29 cellular contexts compared by ENCODE assay signal in the genomic region with DNA sequence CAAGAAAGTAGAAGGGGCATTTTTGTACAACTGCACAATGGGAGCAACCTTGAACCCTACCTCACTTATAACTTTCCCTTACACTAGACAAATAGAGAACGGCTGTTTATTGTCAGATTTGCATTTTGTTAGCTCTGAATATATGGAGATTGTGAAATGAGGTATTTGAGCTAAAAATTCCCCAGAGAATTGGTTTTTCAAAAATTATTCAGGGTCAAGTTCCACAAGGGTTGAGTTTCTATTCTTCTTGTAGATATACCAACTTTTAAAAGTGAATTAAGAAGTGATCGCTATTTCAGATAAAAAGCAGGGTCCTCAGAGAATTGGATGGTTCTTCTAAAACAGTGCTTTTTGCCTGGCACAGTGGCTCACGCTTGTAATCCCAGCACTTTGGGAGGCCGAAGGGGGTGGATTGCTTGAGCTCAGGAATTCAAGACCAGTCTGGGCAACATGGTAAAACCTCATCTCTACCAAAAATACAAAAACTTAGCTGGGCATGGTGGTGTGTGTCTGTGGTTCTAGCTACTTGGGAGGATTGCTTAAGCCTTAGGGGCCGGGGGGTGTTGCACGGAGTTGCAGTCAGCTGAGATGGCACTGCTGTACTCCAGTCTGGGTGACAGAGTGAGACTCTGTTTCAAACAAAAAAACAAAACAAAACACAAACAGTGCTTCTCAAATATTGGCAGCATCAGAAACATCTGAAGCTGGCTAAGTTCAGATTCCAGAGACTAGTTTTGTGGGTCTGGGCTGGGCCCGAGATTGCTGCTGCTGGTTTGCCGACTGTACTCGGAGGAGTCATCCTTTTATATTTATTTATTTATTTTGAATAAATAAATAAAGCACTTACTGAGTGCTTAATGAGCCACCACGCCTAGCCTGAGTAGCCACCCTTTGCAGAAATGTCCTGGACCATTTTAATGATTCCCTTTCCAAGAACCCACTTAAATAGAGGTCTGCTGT. TPM values are rescaled to one million over a fixed set of nuclear protein-coding genes. Genes with fewer than 3 reads are reported as not detected.
DNase-seq lines count a peak whose midpoint lies in the region; ATAC-seq and TF ChIP-seq lines count a peak whose summit lies in the region.
"Had no signal": no experiment of that assay in that cellular context is flagged by ENCODE, and none has a peak within 500 bp of the region (broad histone marks: within the 10 kb centered on the region; RNA-seq: fewer than 3 reads in every experiment).

No MANE protein-coding gene starts in this region.

- TF ChIP-seq CTCF in CD14-positive monocyte (IDR thresholded peaks at IDR 0.05) = no peak
- TF ChIP-seq CTCF in OCI-LY7 (conservative IDR thresholded peaks at IDR 0.05; ENCODE audit: low read length) = no peak
- TF ChIP-seq CTCF in left lung (IDR thresholded peaks at IDR 0.05) = no peak
- no peak for TF ChIP-seq CTCF in smooth muscle cell (IDR thresholded peaks at IDR 0.05; ENCODE audit: borderline replicate concordance, insufficient read depth, poor library complexity, severe bottlenecking)
- no peak for TF ChIP-seq CTCF in GM23338 (conservative IDR thresholded peaks at IDR 0.05; ENCODE audit: low read depth in 2 of 2)

- no peaks in the 10 kb centered on the region for H3K27me3 Mint-ChIP-seq in CD14-positive monocyte (ENCODE audit: low read depth in 3 of 3)
- H3K27me3 Mint-ChIP-seq in GM23338 (ENCODE audit: insufficient read depth, low read depth, poor library complexity) = peaks cover 20% of the 10 kb centered on the region
- H3K27me3 Mint-ChIP-seq: activated T-helper 17 cell treated with anti-CD3 and anti-CD28 coated beads, Interleukin-2, amount 50 U/mL, for 72 hours; CD4-positive, alpha-beta memory T cell had no signal

- TSS peak; percentile 40 for BruUV-seq in OCI-LY7 (replicated peaks; lab: Mats Ljungman, UMichigan)

- in situ Hi-C loops in ACHN (cut with HindIII; ENCODE audit: low pct_ligation_motif_present, low pct_unique_long_range_greater_than_20kb, low sequenced_read_pairs) = no loop called here

- no peak overlapping the region for H3K4me3 Mint-ChIP-seq in CD14-positive monocyte
- no peak overlapping the region for H3K4me3 Mint-ChIP-seq in GM23338
- H3K4me3 Mint-ChIP-seq: activated T-helper 17 cell treated with anti-CD3 and anti-CD28 coated beads, Interleukin-2, amount 50 U/mL, for 72 hours; CD4-positive, alpha-beta memory T cell; immature natural killer cell; neural crest cell had no signal

- H3K9me3 Mint-ChIP-seq in CD14-positive monocyte (peaks cover 0 to 3% (median 0%) of the 10 kb centered on the region in 7 donors), GM23338 (no peaks in the 10 kb centered on the region)
- H3K9me3 Mint-ChIP-seq: activated naive CD4-positive, alpha-beta T cell treated with anti-CD3 and anti-CD28 coated beads, Interleukin-2, amount 50 U/mL, for 72 hours; activated T-helper 17 cell treated with anti-CD3 and anti-CD28 coated beads, Interleukin-2, amount 50 U/mL, for 72 hours; CD4-positive, alpha-beta memory T cell; immature natural killer cell; neural crest cell had no signal

- peaks cover 75 to 91% of the 10 kb centered on the region in 2 donors for H3K36me3 Mint-ChIP-seq in CD14-positive monocyte
- H3K36me3 Mint-ChIP-seq in GM23338 (ENCODE audit: low read depth) = no peaks in the 10 kb centered on the region
- H3K36me3 Mint-ChIP-seq: activated naive CD4-positive, alpha-beta T cell treated with anti-CD3 and anti-CD28 coated beads, Interleukin-2, amount 50 U/mL, for 72 hours; CD4-positive, alpha-beta memory T cell had no signal

- CTCF ChIA-PET in OCI-LY7 (lab: Charles Lee; ENCODE audit: unreplicated experiment) = no interaction called here

- peak overlapping the region; percentile 18 for H3K9ac ChIP-seq in smooth muscle cell (ENCODE audit: low read depth)

- H3K9me2 ChIP-seq in OCI-LY7 (ENCODE audit: insufficient read depth, low read length) (no peaks in the 10 kb centered on the region), GM23338 (ENCODE audit: insufficient read depth) (no peaks in the 10 kb centered on the region)

- H3K79me2 ChIP-seq in OCI-LY7 (ENCODE audit: insufficient read depth, low read depth, low read length) = no peaks in the 10 kb centered on the region
- no peaks in the 10 kb centered on the region for H3K79me2 ChIP-seq in smooth muscle cell (ENCODE audit: low read depth)
- no peaks in the 10 kb centered on the region for H3K79me2 ChIP-seq in GM23338 (replicated peaks; ENCODE audit: insufficient read depth)
- H3K79me2 ChIP-seq: hepatocyte had no signal

- H3K4me1 ChIP-seq in OCI-LY7 (ENCODE audit: insufficient read depth, low read length, poor library complexity, severe bottlenecking) = peaks cover 9% of the 10 kb centered on the region
- H3K4me1 ChIP-seq in left lung = peaks cover 19 to 97% of the 10 kb centered on the region in 2 donors
- peaks cover 17% of the 10 kb centered on the region for H3K4me1 ChIP-seq in smooth muscle cell (ENCODE audit: low read depth)
- no peaks in the 10 kb centered on the region; the same call in 1 of the 2 replicates for H3K4me1 ChIP-seq in GM23338 (ENCODE audit: insufficient read depth)
- H3K4me1 ChIP-seq: prostate gland had no signal

- no peak for ATAC-seq in left lung
- no peak for ATAC-seq in GM23338
- ATAC-seq: activated naive CD4-positive, alpha-beta T cell treated with anti-CD3 and anti-CD28 coated beads, Interleukin-2, amount 50 U/mL, for 72 hours; activated T-helper 17 cell treated with anti-CD3 and anti-CD28 coated beads, Interleukin-2, amount 50 U/mL, for 72 hours; HCT116; left lobe of liver; mucosa of descending colon had no signal

- H3K27ac Mint-ChIP-seq in CD14-positive monocyte (peak overlapping the region; percentile 47 to 94 (median 80)), GM23338 (no peak overlapping the region)
- H3K27ac Mint-ChIP-seq: activated T-helper 17 cell treated with anti-CD3 and anti-CD28 coated beads, Interleukin-2, amount 50 U/mL, for 72 hours; CD4-positive, alpha-beta memory T cell had no signal

- POLR2A ChIA-PET in OCI-LY7 (lab: Charles Lee) = no interaction called here

- H3F3A ChIP-seq in smooth muscle cell (ENCODE audit: low read depth) (no peaks in the 10 kb centered on the region), GM23338 (replicated peaks; ENCODE audit: low read depth) (no peaks in the 10 kb centered on the region)

- H3K4me3 ChIP-seq in OCI-LY7 (ENCODE audit: low read depth, low read length, poor library complexity, severe bottlenecking) (no peak overlapping the region), left lung (no peak overlapping the region), smooth muscle cell (no peak overlapping the region), GM23338 (no peak overlapping the region)
- H3K4me3 ChIP-seq: hepatocyte, mucosa of descending colon, prostate gland had no signal

- H2AFZ ChIP-seq in OCI-LY7 (ENCODE audit: low read length) (no peak overlapping the region), smooth muscle cell (ENCODE audit: low read depth) (no peak overlapping the region), GM23338 (no peak overlapping the region)
- H2AFZ ChIP-seq: hepatocyte had no signal

- WGBS in smooth muscle cell (ENCODE audit: low lambda C conversion rate) = 63% methylated on average over 10 of the region's 10 CpGs

- H3K4me1 Mint-ChIP-seq in CD14-positive monocyte = peaks cover 90% of the 10 kb centered on the region
- peaks cover 20% of the 10 kb centered on the region for H3K4me1 Mint-ChIP-seq in GM23338
- H3K4me1 Mint-ChIP-seq: immature natural killer cell had no signal

- H3K36me3 ChIP-seq in OCI-LY7 (ENCODE audit: insufficient read depth, low read length) = peaks cover 13% of the 10 kb centered on the region
- H3K36me3 ChIP-seq in left lung = peaks cover 0 to 43% of the 10 kb centered on the region in 2 donors
- no peaks in the 10 kb centered on the region for H3K36me3 ChIP-seq in smooth muscle cell (ENCODE audit: low read depth)
- no peaks in the 10 kb centered on the region for H3K36me3 ChIP-seq in GM23338 (ENCODE audit: insufficient read depth)
- H3K36me3 ChIP-seq: prostate gland had no signal

- H3K9me3 ChIP-seq in OCI-LY7 (ENCODE audit: low read length) = no peaks in the 10 kb centered on the region
- H3K9me3 ChIP-seq in left lung = no peaks in the 10 kb centered on the region
- H3K9me3 ChIP-seq in smooth muscle cell (replicated peaks; ENCODE audit: low read depth) = no peaks in the 10 kb centered on the region
- H3K9me3 ChIP-seq: mucosa of descending colon, prostate gland had no signal

- H3K4me2 ChIP-seq in OCI-LY7 (ENCODE audit: low read length) (no peak overlapping the region), smooth muscle cell (peak overlapping the region; percentile 49), GM23338 (no peak overlapping the region)
- H3K4me2 ChIP-seq: hepatocyte had no signal

- H3K27ac ChIP-seq in OCI-LY7 (ENCODE audit: low read depth, low read length, poor library complexity, severe bottlenecking) = no peak overlapping the region
- H3K27ac ChIP-seq in left lung = peak overlapping the region; percentile 33 to 91
- peak overlapping the region; percentile 55 for H3K27ac ChIP-seq in smooth muscle cell (ENCODE audit: low read depth)
- H3K27ac ChIP-seq in GM23338 (ENCODE audit: low read depth) = no peak overlapping the region
- H3K27ac ChIP-seq: epithelial cell of prostate, hepatocyte, prostate gland had no signal

- DNase-seq in CD14-positive monocyte (ENCODE audit: low spot score) (no peak), OCI-LY7 (ENCODE audit: low spot score) (no peak), left lung (peak in 1 of 2 donors; percentile 20), smooth muscle cell (lab: John Stamatoyannopoulos, UW; ENCODE audit: unreplicated experiment) (no peak), GM23338 (ENCODE audit: low spot score) (no peak), NCI-H1092 (lab: John Stamatoyannopoulos, UW) (no peak), ACHN (no peak), posterior vena cava (ENCODE audit: low spot score) (no peak)
- DNase-seq: activated CD4-positive, alpha-beta T cell treated with anti-CD3 and anti-CD28 coated beads, Interleukin-2, amount 50 U/mL, for 48 hours; activated CD4-positive, CD25-positive, alpha-beta regulatory T cell; CD4-positive, alpha-beta memory T cell; DMS 273 treated with DMSO at 0.1 percent for 48 hours; foreskin melanocyte; immature natural killer cell; mucosa of descending colon; NCI-H1105 treated with DMSO at 0.1 percent for 48 hours; NCI-H2029 treated with DMSO at 0.1 percent for 48 hours; NCI-H226; NCI-H748 treated with DMSO at 0.1 percent for 48 hours; stimulated activated CD4-positive, alpha-beta T cell treated with anti-CD3 and anti-CD28 coated beads, Interleukin-1b, Interleukin-23, amount 100 ng/mL, for 48 hours; SW 1271 had no signal

- H4K20me1 ChIP-seq in OCI-LY7 (ENCODE audit: insufficient read depth, low read length) (no peaks in the 10 kb centered on the region), smooth muscle cell (ENCODE audit: low read depth) (no peaks in the 10 kb centered on the region), GM23338 (replicated peaks; ENCODE audit: insufficient read depth) (no peaks in the 10 kb centered on the region)

- no peaks in the 10 kb centered on the region for H3K27me3 ChIP-seq in left lung
- H3K27me3 ChIP-seq in smooth muscle cell (ENCODE audit: low read depth) = no peaks in the 10 kb centered on the region
- 0 out of 2 replicates have a peak, but pooled peaks cover 5% of the 10 kb centered on the region for H3K27me3 ChIP-seq in GM23338 (ENCODE audit: insufficient read depth)
- H3K27me3 ChIP-seq: hepatocyte had no signal

- intact Hi-C loops in CD14-positive monocyte (cut with micrococcal nuclease) = no loop called here
- intact Hi-C loops in OCI-LY7 (cut with micrococcal nuclease; ENCODE audit: unreplicated experiment) = no loop called here
- intact Hi-C loops in left lung (cut with DNase I) = no loop called here
- intact Hi-C loops in posterior vena cava (cut with DNase I) = no loop called here

RNA-seq across cellular contexts. Expression of gene PECAM1, which starts 50.9 kb away (rescaled TPM):
- polyA plus RNA-seq in CD14-positive monocyte (100 to 1,000 TPM; 205 to 342 TPM), smooth muscle cell (not detected in 2 replicates), GM23338 (2016; fragmentation: Nextera tagmentation; extraction: Ambion mirVana) (not detected in 2 replicates)
- total RNA-seq in OCI-LY7 (2014; rRNA removed; shearing (Covaris generic)) = 14.1 and 16.6 TPM in 2 replicates
- total RNA-seq in OCI-LY7 (2022) (25.8 and 28.4 TPM in 2 replicates), left lung (100 to 1,000 TPM; 308 to 476 TPM), smooth muscle cell (not detected in 2 replicates), posterior vena cava (100 to 1,000 TPM; 289 to 316 TPM)
- total RNA-seq in GM23338 (2014; rRNA removed; shearing (Covaris generic)) = 0.04 TPM in 1 of 2 replicates, not detected in the other

Comparison
In these comparisons a context has a peak if more than half of its experiments do, and no peak if none do; other contexts are left out.
1. H3K27ac ChIP-seq: peak in left lung (2 of 2) and smooth muscle cell (single experiment); none in OCI-LY7 (single experiment) and GM23338 (single experiment).
2. RNA of gene PECAM1, which starts 50.9 kb away (total RNA-seq): 308 to 476 TPM in left lung, 289 to 316 TPM in posterior vena cava and 14.1 to 28.4 TPM in OCI-LY7; not detected in smooth muscle cell and 0.04 TPM in GM23338; every median in the first group is over 10 times any median in the second.